In the genomic region with DNA sequence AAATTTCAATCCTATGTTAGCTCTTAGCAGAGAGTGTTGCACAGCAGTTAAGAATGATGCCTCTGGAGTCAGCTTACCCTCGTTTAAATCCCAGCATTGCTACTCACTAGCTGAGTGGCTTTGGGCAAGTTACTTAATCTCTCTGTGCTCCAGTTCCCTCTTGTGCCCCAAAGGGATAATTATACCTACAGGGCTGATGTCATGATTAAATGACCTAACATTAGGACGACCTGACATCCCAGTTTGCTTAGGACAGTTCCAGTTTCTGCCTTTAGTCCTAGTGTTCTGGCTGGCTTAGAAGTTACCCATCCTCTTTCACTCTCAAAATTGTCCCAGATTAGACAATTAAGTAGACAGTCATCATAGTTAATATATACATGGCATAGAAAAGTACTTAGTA, we compare ENCODE assay signal across 23 cellular contexts. TPM values are rescaled to one million over a fixed set of nuclear protein-coding genes. Genes with fewer than 3 reads are reported as not detected.
DNase-seq lines count a peak whose midpoint lies in the region; ATAC-seq, FAIRE-seq and TF ChIP-seq lines count a peak whose summit lies in the region.
"Had no signal": no experiment of that assay in that cellular context is flagged by ENCODE, and none has a peak within 500 bp of the region (broad histone marks: within the 10 kb centered on the region; RNA-seq: fewer than 3 reads in every experiment).

No MANE protein-coding gene starts in this region.

- no peaks in the 10 kb centered on the region for H3K9me3 ChIP-seq in HEK293 (ENCODE audit: control insufficient read depth, insufficient read depth, low read depth, low read length)
- H3K9me3 ChIP-seq in Loucy (ENCODE audit: insufficient read depth, low read depth, low read length), result no peaks in the 10 kb centered on the region
- no peaks in the 10 kb centered on the region for H3K9me3 ChIP-seq in K562 (replicated peaks; ENCODE audit: control insufficient read depth, insufficient read depth, low read depth, low read length)
- H3K9me3 ChIP-seq: A549, BE2C, HAP-1 had no signal

- TF ChIP-seq RAD21 in K562 (CRISPR knock-in tag; conservative IDR thresholded peaks at IDR 0.05 in 1 of 2, IDR thresholded peaks at IDR 0.05 in 1 of 2), result no peak

- TF ChIP-seq CTCF in HEK293 (tag by site-specific recombination; IDR thresholded peaks at IDR 0.05) (no peak), Loucy (conservative IDR thresholded peaks at IDR 0.05; ENCODE audit: low read length) (no peak), K562 (IDR thresholded peaks at IDR 0.05 in 2 of 3, conservative IDR thresholded peaks at IDR 0.05 in 1 of 3; ENCODE audit: insufficient read depth in 2 of 3, low read depth in 1 of 3, low read length in 3 of 3) (no peak)

- no TSS peak for BruUV-seq in K562 (replicated peaks; lab: Mats Ljungman, UMichigan)

- no peak for FAIRE-seq in K562 (lab: Jason Lieb, UNC)
- FAIRE-seq: A549, D721Med, G401.6, GM12892, H54 had no signal

- H3K9me2 ChIP-seq in Loucy (replicated peaks; ENCODE audit: low read depth, low read length), result no peaks in the 10 kb centered on the region

- no peak overlapping the region for H3K27ac ChIP-seq in HEK293 (ENCODE audit: extremely low read depth, low read depth, low read length)
- H3K27ac ChIP-seq in K562 (ENCODE audit: extremely low read depth, low read depth, low read length), result no peak overlapping the region
- H3K27ac ChIP-seq: BLaER1 treated with 17β-estradiol and CSF1 and Interleukin-3, amounts not matched to agents 10 nM and 100 nM had no signal

- H3K36me3 ChIP-seq in HEK293 (ENCODE audit: control insufficient read depth in 2 of 2, insufficient read depth in 1 of 2, low read length in 2 of 2) (no peaks in the 10 kb centered on the region), Loucy (ENCODE audit: insufficient read depth, low read length) (no peaks in the 10 kb centered on the region), K562 (ENCODE audit: control insufficient read depth, insufficient read depth, low read length) (no peaks in the 10 kb centered on the region)
- H3K36me3 ChIP-seq: BE2C; BLaER1 treated with 17β-estradiol and CSF1 and Interleukin-3, amounts not matched to agents 10 nM and 100 nM; HAP-1 had no signal

- no peaks in the 10 kb centered on the region for H3K4me1 ChIP-seq in HEK293 (ENCODE audit: control insufficient read depth, insufficient read depth, low read length)
- peaks cover 30% of the 10 kb centered on the region for H3K4me1 ChIP-seq in Loucy (ENCODE audit: insufficient read depth, low read length, poor library complexity, severe bottlenecking)
- H3K4me1 ChIP-seq in K562 (replicated peaks in 1 of 2; ENCODE audit: control insufficient read depth in 2 of 2, insufficient read depth in 2 of 2, low read length in 2 of 2), result peaks cover 9 to 11% of the 10 kb centered on the region in 2 experiments; a peak in 4 of 5 replicates
- H3K4me1 ChIP-seq: BE2C, HAP-1 had no signal

- H3K9ac ChIP-seq in Loucy (ENCODE audit: low read depth, low read length, poor library complexity, severe bottlenecking) (no peak overlapping the region), K562 (ENCODE audit: insufficient read depth in 1 of 2, low read depth in 2 of 2, low read length in 2 of 2) (no peak overlapping the region)
- H3K9ac ChIP-seq: BLaER1 treated with 17β-estradiol and CSF1 and Interleukin-3, amounts not matched to agents 10 nM and 100 nM had no signal

- DNase-seq in K562 (ENCODE audit: extremely low read depth in 1 of 4, low spot score in 3 of 4) (no peak), amniotic stem cell (lab: John Stamatoyannopoulos, UW) (no peak), NCI-H2171 (lab: John Stamatoyannopoulos, UW) (no peak)
- DNase-seq in activated effector memory CD4-positive, alpha-beta T cell treated with anti-CD3 and anti-CD28 coated beads, Interleukin-2, amount 50 U/mL, for 16 hours, result no peak
- DNase-seq: 8988T; ACHN; AML-193; BE2C; CD4-positive, alpha-beta T cell; CD8-positive, alpha-beta memory T cell; DMS 273 treated with DMSO at 0.1 percent for 48 hours; DND-41 had no signal

- H4K20me1 ChIP-seq in Loucy (ENCODE audit: insufficient read depth, low read length, poor library complexity, severe bottlenecking), result no peaks in the 10 kb centered on the region
- H4K20me1 ChIP-seq in K562 (replicated peaks; ENCODE audit: control insufficient read depth, insufficient read depth, low read length), result no peaks in the 10 kb centered on the region
- H4K20me1 ChIP-seq: BLaER1 treated with 17β-estradiol and CSF1 and Interleukin-3, amounts not matched to agents 10 nM and 100 nM had no signal

- no peak for TF ChIP-seq EP300 in K562 (IDR thresholded peaks at IDR 0.05; ENCODE audit: low read length)

- TF ChIP-seq POLR2A in K562 (conservative IDR thresholded peaks at IDR 0.05), result no peak

- POLR2A ChIA-PET in HEK293 (lab: Yijun Ruan, JAX), result no interaction called here
- POLR2A ChIA-PET in K562 (lab: Yijun Ruan, JAX), result interaction anchor here (0.8 to 1.2 kb wide), 3 partner anchors 36 to 201 kb away, joined by 3 read pairs; no protein-coding TSS in a partner anchor

- 0% methylated on average over 2 of the region's 2 CpGs for WGBS in K562 (ENCODE audit: insufficient coverage, low coverage, missing lambda C conversion rate)

- in situ Hi-C loops in K562 (cut with MboI), result no loop called here

- no peak for ATAC-seq in K562
- ATAC-seq: A549, GM23338 had no signal

- H3K9me1 ChIP-seq in K562 (ENCODE audit: control insufficient read depth, insufficient read depth, low read length), result no peaks in the 10 kb centered on the region

- H3K79me2 ChIP-seq in Loucy (ENCODE audit: insufficient read depth, low read length), result 0 out of 2 replicates have a peak, but pooled peaks cover under 1% of the 10 kb centered on the region
- no peaks in the 10 kb centered on the region for H3K79me2 ChIP-seq in K562 (ENCODE audit: control insufficient read depth, insufficient read depth, low read length)

- H3K27me3 ChIP-seq in Loucy (ENCODE audit: insufficient read depth, low read length, poor library complexity, severe bottlenecking) (no peaks in the 10 kb centered on the region), K562 (ENCODE audit: control insufficient read depth in 2 of 2, insufficient read depth in 2 of 2, low read length in 2 of 2) (no peaks in the 10 kb centered on the region)
- H3K27me3 ChIP-seq: BLaER1 treated with 17β-estradiol and CSF1 and Interleukin-3, amounts not matched to agents 10 nM and 100 nM had no signal

- CTCF ChIA-PET in HEK293 (lab: Yijun Ruan, JAX) (interaction anchor here (1.1 kb wide), 1 partner anchor 128 kb away, joined by 3 read pairs; no protein-coding TSS in a partner anchor), K562 (lab: Yijun Ruan, JAX; ENCODE audit: low intra/inter-chr PET ratio) (no interaction called here)

- intact Hi-C loops in K562 (cut with micrococcal nuclease), result no loop called here

- peaks cover 14% of the 10 kb centered on the region; the same call in 1 of the 2 replicates for H3F3A ChIP-seq in Loucy (ENCODE audit: low read depth)

- H3K4me3 ChIP-seq in HEK293 (ENCODE audit: low read depth, low read length) (no peak overlapping the region), Loucy (ENCODE audit: low read length, poor library complexity, severe bottlenecking) (no peak overlapping the region), K562 (no peak overlapping the region)
- H3K4me3 ChIP-seq: A549; BLaER1 treated with 17β-estradiol and CSF1 and Interleukin-3, amounts not matched to agents 10 nM and 100 nM; GM23338; HAP-1 had no signal

- H2AFZ ChIP-seq in Loucy (ENCODE audit: low read length) (no peak overlapping the region), K562 (ENCODE audit: low read depth, low read length) (no peak overlapping the region)
- H2AFZ ChIP-seq: GM23338 had no signal

- H3K4me2 ChIP-seq in Loucy (ENCODE audit: low read depth, low read length, poor library complexity, severe bottlenecking) (peak overlapping the region; percentile 51), K562 (ENCODE audit: insufficient read depth, low read length) (no peak overlapping the region)
- H3K4me2 ChIP-seq: A549; BLaER1 treated with 17β-estradiol and CSF1 and Interleukin-3, amounts not matched to agents 10 nM and 100 nM; GM23338 had no signal

TF ChIP-seq in HEK293, 187 proteins besides CTCF, POLR2A, EP300 and RAD21 (continues in another document):
- no peak for TF ChIP-seq FEZF1 (tag by site-specific recombination; IDR thresholded peaks at IDR 0.05)
- no peak for TF ChIP-seq ZNF501 (tag by site-specific recombination; IDR thresholded peaks at IDR 0.05)
- TF ChIP-seq, protein P1, sequence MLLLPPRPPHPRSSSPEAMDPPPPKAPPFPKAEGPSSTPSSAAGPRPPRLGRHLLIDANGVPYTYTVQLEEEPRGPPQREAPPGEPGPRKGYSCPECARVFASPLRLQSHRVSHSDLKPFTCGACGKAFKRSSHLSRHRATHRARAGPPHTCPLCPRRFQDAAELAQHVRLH (tag by site-specific recombination; IDR thresholded peaks at IDR 0.05), result peak; percentile 18; the same call in 1 of the 2 replicates

TF ChIP-seq in K562, 482 proteins besides CTCF, POLR2A, EP300 and RAD21 (continues in another document):
- TF ChIP-seq ZFP36 (IDR thresholded peaks at IDR 0.05; ENCODE audit: low read depth, low read length, partially characterized antibody), result peak; percentile 11

RNA-seq across cellular contexts. Expression of gene RAI14, which starts 4.3 kb away (rescaled TPM):
- total RNA-seq in K562 (2011; cell fraction: chromatin; rRNA removed; ENCODE audit: low replicate concordance), result 38.2 and 39.6 TPM in 2 replicates
- 12.7 and 17.1 TPM in 2 replicates for total RNA-seq in K562 (2011; cell fraction: nucleolus; rRNA removed)
- total RNA-seq in K562 (2011; cell fraction: nucleoplasm; rRNA removed), result 23.8 and 35.0 TPM in 2 replicates
- 26.2 and 28.7 TPM in 2 replicates for total RNA-seq in K562 (2014; rRNA removed)
- total RNA-seq in K562 (2014; rRNA removed; fragmentation: Illumina TruSeq; extraction: Trizol), result 36.6 and 41.5 TPM in 2 replicates
- 24.9 and 26.9 TPM in 2 replicates for total RNA-seq in K562 (2015; rRNA removed; fragmentation: Illumina TruSeq; extraction: Trizol)
- 52.4 and 58.6 TPM in 2 replicates for total RNA-seq in K562 (2021)
- 21.1 and 34.8 TPM in 2 replicates for polyA plus RNA-seq in K562 (2011; rRNA removed)
- 16.5 and 29.9 TPM in 2 replicates for polyA plus RNA-seq in K562 (2011; cell fraction: cytosol; rRNA removed)
- 10.9 and 24.1 TPM in 2 replicates for polyA plus RNA-seq in K562 (2011; cell fraction: nucleus; rRNA removed)
- polyA plus RNA-seq in K562 (2012), result 17.2 and 23.2 TPM in 2 replicates
- polyA plus RNA-seq in K562 (2014; fragmentation: Illumina TruSeq; extraction: Trizol), result 44.7 and 45.1 TPM in 2 replicates
- polyA plus RNA-seq in K562 (2014; fragmentation: Nextera tagmentation; extraction: Ambion mirVana), result 10 to 100 TPM; 11.3 to 12.6 TPM
- polyA plus RNA-seq in K562 (2014; rRNA removed), result 25.8 and 82.5 TPM in 2 replicates
- 86.8 and 125 TPM in 2 replicates for polyA minus RNA-seq in K562 (2011; rRNA and poly(A)+ RNA removed)
- polyA minus RNA-seq in K562 (2011; cell fraction: cytosol; rRNA and poly(A)+ RNA removed), result 23.6 and 23.8 TPM in 2 replicates
- polyA minus RNA-seq in K562 (2011; cell fraction: nucleus; rRNA and poly(A)+ RNA removed), result 8.6 and 11.3 TPM in 2 replicates
- polyA plus RNA-seq: CD14-positive monocyte had no signal

Comparison
In these comparisons a context has a peak if more than half of its experiments do, and no peak if none do; other contexts are left out.
1. Of the 44 proteins assayed by ChIP-seq in both K562 and HEK293: peak only in K562: none; only in HEK293: ATF2 and REST; in both: none; in neither: 42.